Comparison of ENCODE assay signal across 8 cellular contexts in the genomic region with DNA sequence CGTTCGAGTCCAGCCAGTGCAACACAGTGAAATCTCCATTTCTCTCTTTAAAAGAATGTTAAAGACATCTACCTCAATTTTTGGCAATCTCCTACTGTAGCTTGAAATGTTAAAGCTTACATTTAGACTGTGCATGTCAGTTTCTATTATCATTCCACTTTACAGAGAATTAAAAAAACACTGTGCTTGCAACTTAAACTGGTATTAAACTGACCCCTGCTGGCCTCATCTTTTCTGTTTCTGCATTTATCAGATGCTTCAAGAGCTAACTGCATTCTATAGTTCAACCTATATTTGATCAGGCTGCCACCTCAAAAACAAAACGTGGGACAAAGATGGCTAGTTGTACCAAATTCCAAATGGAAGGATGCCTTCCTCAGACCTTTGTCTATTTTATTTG.
DNase-seq lines count a peak whose midpoint lies in the region; ATAC-seq, FAIRE-seq and TF ChIP-seq lines count a peak whose summit lies in the region.

No MANE protein-coding gene starts in this region.

- H3K4me3 Mint-ChIP-seq in brain, result no peak overlapping the region
- H3K4me3 Mint-ChIP-seq in naive thymus-derived CD8-positive, alpha-beta T cell, result no peak overlapping the region

- peaks cover 8% of the 10 kb centered on the region for H3K4me1 Mint-ChIP-seq in brain
- peaks cover 0 to 2% (median under 1%) of the 10 kb centered on the region in 4 donors for H3K4me1 Mint-ChIP-seq in naive thymus-derived CD8-positive, alpha-beta T cell

- peaks cover 4% of the 10 kb centered on the region for H3K36me3 Mint-ChIP-seq in brain
- H3K36me3 Mint-ChIP-seq in naive thymus-derived CD8-positive, alpha-beta T cell, result peaks cover 4 to 30% (median 22%) of the 10 kb centered on the region in 3 donors

- FAIRE-seq in urothelium cell line (lab: Jason Lieb, UNC), result no peak

- peak overlapping the region in 1 of 5 experiments; percentile 44 for H3K27ac Mint-ChIP-seq in brain
- H3K27ac Mint-ChIP-seq in naive thymus-derived CD8-positive, alpha-beta T cell, result no peak overlapping the region

- H3K27me3 Mint-ChIP-seq in brain, result no peaks in the 10 kb centered on the region
- H3K27me3 Mint-ChIP-seq in naive thymus-derived CD8-positive, alpha-beta T cell, result no peaks in the 10 kb centered on the region

- TF ChIP-seq CTCF in brain (conservative IDR thresholded peaks at IDR 0.05), result peak; percentile 57 to 71

- ATAC-seq in HG03520 (IDR thresholded peaks at IDR 0.05; ENCODE audit: unreplicated experiment), result no peak
- ATAC-seq in naive thymus-derived CD8-positive, alpha-beta T cell, result no peak

- POLR2A ChIA-PET in naive thymus-derived CD8-positive, alpha-beta T cell (lab: Charles Lee), result no interaction called here

- peaks cover 0 to 7% (median 3%) of the 10 kb centered on the region in 5 experiments for H3K9me3 Mint-ChIP-seq in brain
- no peaks in the 10 kb centered on the region for H3K9me3 Mint-ChIP-seq in naive thymus-derived CD8-positive, alpha-beta T cell

- DNase-seq in NCI-H2107 treated with DMSO at 0.1 percent for 48 hours (lab: John Stamatoyannopoulos, UW; ENCODE audit: unreplicated experiment) (peak; percentile 71), NCI-H2107 (lab: John Stamatoyannopoulos, UW) (no peak), NCI-H1436 treated with DMSO at 0.1 percent for 48 hours (lab: John Stamatoyannopoulos, UW) (peak; percentile 26), pons (ENCODE audit: low spot score) (peak; percentile 49), urothelium cell line (ENCODE audit: low spot score) (no peak)
- DNase-seq in naive thymus-derived CD8-positive, alpha-beta T cell, result no peak

Comparison
In these comparisons a context has a peak if more than half of its experiments do, and no peak if none do; other contexts are left out.
1. DNase-seq: peak in NCI-H2107 treated with DMSO at 0.1 percent for 48 hours (single experiment), NCI-H1436 treated with DMSO at 0.1 percent for 48 hours (single experiment) and pons (single experiment); none in NCI-H2107 (single experiment), naive thymus-derived CD8-positive, alpha-beta T cell (0 of 10) and urothelium cell line (single experiment).